In genomic region chr3:10450494-10451440, GRCh38 we compare ENCODE assay signal across 19 cellular contexts. TPM values are rescaled to one million over a fixed set of nuclear protein-coding genes. Genes with fewer than 3 reads are reported as not detected.
"Had no signal": no experiment of that assay in that cellular context is flagged by ENCODE, and none has a peak within 500 bp of the region (broad histone marks: within the 10 kb centered on the region; RNA-seq: fewer than 3 reads in every experiment).

No MANE protein-coding gene starts in this region.

- DNase-seq: activated CD4-positive, alpha-beta memory T cell treated with anti-CD3 and anti-CD28 coated beads, Interleukin-2, amount 10 ng/mL, durations not matched to agents 7 days and 5 days; activated CD4-positive, alpha-beta T cell treated with anti-CD3 and anti-CD28 coated beads for 36 hours; activated gamma-delta T cell treated with Interleukin-2 at 50 U/mL for 16 hours; activated naive CD8-positive, alpha-beta T cell treated with anti-CD3 and anti-CD28 coated beads for 36 hours; activated T-cell treated with anti-CD3 and anti-CD28 coated beads, Interleukin-2, amount 50 U/mL, for 48 hours; anterior cingulate cortex; dorsolateral prefrontal cortex; left colon; mammary epithelial cell; mucosa of descending colon; natural killer cell; stimulated activated CD4-positive, alpha-beta T cell treated with anti-CD3 and anti-CD28 coated beads, Interleukin-15, amount 100 ng/mL, for 24 hours; stimulated activated CD4-positive, alpha-beta T cell treated with anti-CD3 and anti-CD28 coated beads, Interleukin-4, amount 100 ng/mL, for 24 hours; testis had no signal

- ATAC-seq: activated CD4-positive, alpha-beta T cell treated with anti-CD3 and anti-CD28 coated beads for 36 hours; esophagus mucosa; left colon; mucosa of descending colon; natural killer cell had no signal

- H3K4me1 ChIP-seq: breast epithelium, testis had no signal

- H3K9me3 ChIP-seq: breast epithelium, mucosa of descending colon, testis had no signal

- FAIRE-seq: endometrium had no signal

- H3K4me3 ChIP-seq: breast epithelium, dorsolateral prefrontal cortex, mucosa of descending colon, testis had no signal

- H3K27me3 ChIP-seq: testis had no signal

- H3K36me3 ChIP-seq: breast epithelium had no signal

- H3K27ac ChIP-seq: breast epithelium, testis had no signal

RNA-seq across cellular contexts. Expression of gene ATP2B2, which starts 54.6 kb away (rescaled TPM):
- total RNA-seq: activated CD4-positive, alpha-beta memory T cell treated with anti-CD3 and anti-CD28 coated beads, Interleukin-2, amount 10 ng/mL, durations not matched to agents 7 days and 5 days; activated naive CD8-positive, alpha-beta T cell treated with anti-CD3 and anti-CD28 coated beads for 36 hours; mammary epithelial cell; natural killer cell; pulmonary artery endothelial cell; ureter had no signal
- polyA plus RNA-seq: mammary epithelial cell had no signal
